ENCODE assay signal across 35 cellular contexts in the genomic region with DNA sequence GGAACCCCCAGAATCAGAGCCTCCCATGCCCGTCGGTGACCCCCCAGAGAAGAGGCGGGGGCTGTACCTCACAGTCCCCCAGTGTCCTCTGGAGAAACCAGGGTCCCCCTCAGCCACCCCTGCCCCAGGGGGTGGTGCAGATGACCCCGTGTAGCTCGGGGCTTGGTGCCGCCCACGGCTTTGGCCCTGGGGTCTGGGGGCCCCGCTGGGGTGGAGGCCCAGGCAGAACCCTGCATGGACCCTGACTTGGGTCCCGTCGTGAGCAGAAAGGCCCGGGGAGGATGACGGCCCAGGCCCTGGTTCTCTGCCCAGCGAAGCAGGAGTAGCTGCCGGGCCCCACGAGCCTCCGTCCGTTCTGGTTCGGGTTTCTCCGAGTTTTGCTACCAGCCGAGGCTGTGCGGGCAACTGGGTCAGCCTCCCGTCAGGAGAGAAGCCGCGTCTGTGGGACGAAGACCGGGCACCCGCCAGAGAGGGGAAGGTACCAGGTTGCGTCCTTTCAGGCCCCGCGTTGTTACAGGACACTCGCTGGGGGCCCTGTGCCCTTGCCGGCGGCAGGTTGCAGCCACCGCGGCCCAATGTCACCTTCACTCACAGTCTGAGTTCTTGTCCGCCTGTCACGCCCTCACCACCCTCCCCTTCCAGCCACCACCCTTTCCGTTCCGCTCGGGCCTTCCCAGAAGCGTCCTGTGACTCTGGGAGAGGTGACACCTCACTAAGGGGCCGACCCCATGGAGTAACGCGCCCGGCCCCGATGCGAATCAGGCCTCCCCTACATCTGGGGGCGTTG. TPM values are rescaled to one million over a fixed set of nuclear protein-coding genes. Genes with fewer than 3 reads are reported as not detected.
"Had no signal": no experiment of that assay in that cellular context is flagged by ENCODE, and none has a peak within 500 bp of the region (broad histone marks: within the 10 kb centered on the region; RNA-seq: fewer than 3 reads in every experiment).

No MANE protein-coding gene starts in this region.

- H3K27me3 ChIP-seq: adrenal gland, body of pancreas, MG63 had no signal

- H3K4me3 ChIP-seq: adrenal gland, body of pancreas, breast epithelium, MG63, SJCRH30, SK-N-MC had no signal

- FAIRE-seq: astrocyte, RCC 7860 had no signal

- ATAC-seq: activated CD8-positive, alpha-beta T cell treated with anti-CD3 and anti-CD28 coated beads for 36 hours; activated naive CD4-positive, alpha-beta T cell treated with anti-CD3 and anti-CD28 coated beads, Interleukin-2, amount 50 U/mL, for 72 hours; body of pancreas; PC-3 had no signal

- H3K4me3 Mint-ChIP-seq: activated CD4-positive, alpha-beta T cell treated with anti-CD3 and anti-CD28 coated beads, Interleukin-2, amount 10 ng/mL, durations not matched to agents 24 days and 14 days; activated CD8-positive, alpha-beta T cell treated with anti-CD3 and anti-CD28 coated beads for 36 hours; activated naive CD4-positive, alpha-beta T cell treated with anti-CD3 and anti-CD28 coated beads for 36 hours had no signal

- H3K36me3 Mint-ChIP-seq: activated naive CD4-positive, alpha-beta T cell treated with anti-CD3 and anti-CD28 coated beads, Interleukin-2, amount 50 U/mL, for 72 hours had no signal

- DNase-seq: activated CD4-positive, alpha-beta T cell treated with anti-CD3 and anti-CD28 coated beads, Interleukin-2, amount 10 ng/mL, durations not matched to agents 24 days and 14 days; activated CD4-positive, alpha-beta T cell treated with anti-CD3 and anti-CD28 coated beads, Interleukin-2, amount 50 U/mL, for 4 hours; activated CD4-positive, CD25-positive, alpha-beta regulatory T cell; activated CD8-positive, alpha-beta T cell treated with anti-CD3 and anti-CD28 coated beads for 36 hours; activated gamma-delta T cell; activated naive CD4-positive, alpha-beta T cell treated with anti-CD3 and anti-CD28 coated beads for 36 hours; activated T-cell treated with anti-CD3 and anti-CD28 coated beads, Interleukin-2, amount 50 U/mL, for 1 hour; adrenal gland; body of pancreas; Karpas-422; KBM-7; MG63; NCI-H1048; NCI-H1105 treated with DMSO at 0.1 percent for 48 hours; NCI-H1436; NCI-H1694 treated with DMSO at 0.1 percent for 48 hours; NCI-H2029; NCI-H345; NCI-H524 treated with DMSO at 0.1 percent for 48 hours; NK-92 treated with Interleukin-12 subunit alpha and Interleukin-12 subunit beta, amount 100 ng/mL, for 24 hours; PC-3; SHP77; SJCRH30; T1000; WERI-Rb-1 had no signal

- H3K27ac ChIP-seq: adrenal gland, body of pancreas, breast epithelium, SJCRH30, SK-N-MC, WERI-Rb-1 had no signal

- H3K27ac Mint-ChIP-seq: activated CD4-positive, alpha-beta T cell treated with anti-CD3 and anti-CD28 coated beads, Interleukin-2, amount 10 ng/mL, durations not matched to agents 24 days and 14 days; activated CD8-positive, alpha-beta T cell treated with anti-CD3 and anti-CD28 coated beads for 36 hours; activated naive CD4-positive, alpha-beta T cell treated with anti-CD3 and anti-CD28 coated beads for 36 hours; activated naive CD4-positive, alpha-beta T cell treated with anti-CD3 and anti-CD28 coated beads, Interleukin-2, amount 50 U/mL, for 72 hours; activated T-helper 2 cell treated with anti-CD3 and anti-CD28 coated beads, Interferon-gamma antibody, Interleukin-2, Interleukin-4, amounts not matched to agents 10 μg/mL and 5 μg/mL and 100 μg/mL, durations not matched to agents 14 hours and 24 hours and 36 hours had no signal

- H3K4me1 Mint-ChIP-seq: activated CD4-positive, alpha-beta T cell treated with anti-CD3 and anti-CD28 coated beads, Interleukin-2, amount 10 ng/mL, durations not matched to agents 24 days and 14 days had no signal

- H3K9me3 Mint-ChIP-seq: activated CD4-positive, alpha-beta T cell treated with anti-CD3 and anti-CD28 coated beads, Interleukin-2, amount 10 ng/mL, durations not matched to agents 24 days and 14 days; activated CD8-positive, alpha-beta T cell treated with anti-CD3 and anti-CD28 coated beads for 36 hours; activated naive CD4-positive, alpha-beta T cell treated with anti-CD3 and anti-CD28 coated beads for 36 hours; activated naive CD4-positive, alpha-beta T cell treated with anti-CD3 and anti-CD28 coated beads, Interleukin-2, amount 50 U/mL, for 72 hours; activated T-helper 2 cell treated with anti-CD3 and anti-CD28 coated beads, Interferon-gamma antibody, Interleukin-2, Interleukin-4, amounts not matched to agents 10 μg/mL and 5 μg/mL and 100 μg/mL, durations not matched to agents 14 hours and 24 hours and 36 hours had no signal

- H3K36me3 ChIP-seq: breast epithelium, MG63, SJCRH30 had no signal

- H3K9me3 ChIP-seq: adrenal gland, body of pancreas, breast epithelium, MG63, SJCRH30 had no signal

- H3K4me1 ChIP-seq: adrenal gland, body of pancreas, breast epithelium, SJCRH30 had no signal

- H3K27me3 Mint-ChIP-seq: activated CD4-positive, alpha-beta T cell treated with anti-CD3 and anti-CD28 coated beads, Interleukin-2, amount 10 ng/mL, durations not matched to agents 24 days and 14 days; activated CD8-positive, alpha-beta T cell treated with anti-CD3 and anti-CD28 coated beads for 36 hours had no signal

RNA-seq across cellular contexts. Expression of a gene that starts 4.0 kb away (rescaled TPM):
- total RNA-seq: activated CD4-positive, alpha-beta T cell treated with anti-CD3 and anti-CD28 coated beads, Interleukin-2, amount 10 ng/mL, durations not matched to agents 24 days and 14 days; activated CD8-positive, alpha-beta memory T cell treated with anti-CD3 and anti-CD28 coated beads for 36 hours; activated CD8-positive, alpha-beta T cell treated with anti-CD3 and anti-CD28 coated beads for 36 hours; activated naive CD4-positive, alpha-beta T cell treated with anti-CD3 and anti-CD28 coated beads for 36 hours; activated naive CD4-positive, alpha-beta T cell treated with anti-CD3 and anti-CD28 coated beads, Interleukin-2, amount 50 U/mL, for 72 hours; activated T-helper 2 cell treated with anti-CD3 and anti-CD28 coated beads, Interferon-gamma antibody, Interleukin-2, Interleukin-4, amounts not matched to agents 10 μg/mL and 5 μg/mL and 100 μg/mL, durations not matched to agents 14 hours and 24 hours and 36 hours; astrocyte; body of pancreas; NCI-H460; PC-3; SJCRH30; T-helper 1 cell treated with Interleukin-12 subunit alpha and Interleukin-12 subunit beta and Interleukin-4 antibody, amounts not matched to agents 30 ng/mL and 1 ng/mL, for 36 hours; T-helper 2 cell treated with Interferon-gamma antibody and Interleukin-4, amounts not matched to agents 100 ng/mL and 5 ng/mL, for 36 hours had no signal

RNA-seq across cellular contexts. Expression of a gene that starts 8.9 kb away (rescaled TPM):
- total RNA-seq: activated CD4-positive, alpha-beta T cell treated with anti-CD3 and anti-CD28 coated beads, Interleukin-2, amount 10 ng/mL, durations not matched to agents 24 days and 14 days; activated CD8-positive, alpha-beta memory T cell treated with anti-CD3 and anti-CD28 coated beads for 36 hours; activated CD8-positive, alpha-beta T cell treated with anti-CD3 and anti-CD28 coated beads for 36 hours; activated naive CD4-positive, alpha-beta T cell treated with anti-CD3 and anti-CD28 coated beads for 36 hours; activated T-helper 2 cell treated with anti-CD3 and anti-CD28 coated beads, Interferon-gamma antibody, Interleukin-2, Interleukin-4, amounts not matched to agents 10 μg/mL and 5 μg/mL and 100 μg/mL, durations not matched to agents 14 hours and 24 hours and 36 hours; astrocyte; NCI-H460; PC-3; SJCRH30; T-helper 1 cell treated with Interleukin-12 subunit alpha and Interleukin-12 subunit beta and Interleukin-4 antibody, amounts not matched to agents 30 ng/mL and 1 ng/mL, for 36 hours; T-helper 2 cell treated with Interferon-gamma antibody and Interleukin-4, amounts not matched to agents 100 ng/mL and 5 ng/mL, for 36 hours had no signal

RNA-seq across cellular contexts. Expression of a gene that starts 19.5 kb away (rescaled TPM):
- total RNA-seq: activated CD4-positive, alpha-beta T cell treated with anti-CD3 and anti-CD28 coated beads, Interleukin-2, amount 10 ng/mL, durations not matched to agents 24 days and 14 days; activated CD8-positive, alpha-beta memory T cell treated with anti-CD3 and anti-CD28 coated beads for 36 hours; activated CD8-positive, alpha-beta T cell treated with anti-CD3 and anti-CD28 coated beads for 36 hours; activated naive CD4-positive, alpha-beta T cell treated with anti-CD3 and anti-CD28 coated beads for 36 hours; activated T-helper 2 cell treated with anti-CD3 and anti-CD28 coated beads, Interferon-gamma antibody, Interleukin-2, Interleukin-4, amounts not matched to agents 10 μg/mL and 5 μg/mL and 100 μg/mL, durations not matched to agents 14 hours and 24 hours and 36 hours; astrocyte; NCI-H460; PC-3; SJCRH30; T-helper 1 cell treated with Interleukin-12 subunit alpha and Interleukin-12 subunit beta and Interleukin-4 antibody, amounts not matched to agents 30 ng/mL and 1 ng/mL, for 36 hours; T-helper 2 cell treated with Interferon-gamma antibody and Interleukin-4, amounts not matched to agents 100 ng/mL and 5 ng/mL, for 36 hours had no signal

RNA-seq across cellular contexts. Expression of a gene that starts 34.8 kb away (rescaled TPM):
- total RNA-seq: activated CD4-positive, alpha-beta T cell treated with anti-CD3 and anti-CD28 coated beads, Interleukin-2, amount 10 ng/mL, durations not matched to agents 24 days and 14 days; activated CD8-positive, alpha-beta memory T cell treated with anti-CD3 and anti-CD28 coated beads for 36 hours; activated CD8-positive, alpha-beta T cell treated with anti-CD3 and anti-CD28 coated beads for 36 hours; activated naive CD4-positive, alpha-beta T cell treated with anti-CD3 and anti-CD28 coated beads for 36 hours; activated naive CD4-positive, alpha-beta T cell treated with anti-CD3 and anti-CD28 coated beads, Interleukin-2, amount 50 U/mL, for 72 hours; activated T-helper 2 cell treated with anti-CD3 and anti-CD28 coated beads, Interferon-gamma antibody, Interleukin-2, Interleukin-4, amounts not matched to agents 10 μg/mL and 5 μg/mL and 100 μg/mL, durations not matched to agents 14 hours and 24 hours and 36 hours; adrenal gland; astrocyte; NCI-H460; PC-3; SJCRH30; T-helper 1 cell treated with Interleukin-12 subunit alpha and Interleukin-12 subunit beta and Interleukin-4 antibody, amounts not matched to agents 30 ng/mL and 1 ng/mL, for 36 hours; T-helper 2 cell treated with Interferon-gamma antibody and Interleukin-4, amounts not matched to agents 100 ng/mL and 5 ng/mL, for 36 hours had no signal
